1 cellular context compared by ENCODE assay signal in the genomic region with DNA sequence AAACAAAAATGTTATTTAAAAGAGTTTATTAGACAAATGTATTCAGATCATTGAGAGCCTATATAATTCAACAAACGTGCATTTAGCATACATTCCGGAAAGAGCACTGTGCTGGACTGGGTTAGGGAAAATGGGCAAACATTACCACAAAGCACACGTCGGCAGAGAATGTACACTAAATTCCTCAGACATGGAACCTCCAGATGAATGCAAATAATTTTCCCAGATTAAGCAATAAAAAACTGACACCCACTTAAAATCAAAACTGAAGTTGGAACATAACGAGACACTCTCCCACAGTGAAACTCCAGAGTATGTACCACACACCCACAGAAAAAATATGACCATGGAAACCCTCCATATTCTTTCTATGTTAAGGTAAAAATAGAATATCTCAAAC.
A peak's percentile ranks its signal among the peaks of the same experiment; 100 is the strongest.
TF ChIP-seq lines count a peak whose summit lies in the region.

No MANE protein-coding gene starts in this region.

TF ChIP-seq in HepG2, 621 proteins besides CTCF, POLR2A, EP300 and RAD21 (continued from another document):
- TF ChIP-seq, protein P1, sequence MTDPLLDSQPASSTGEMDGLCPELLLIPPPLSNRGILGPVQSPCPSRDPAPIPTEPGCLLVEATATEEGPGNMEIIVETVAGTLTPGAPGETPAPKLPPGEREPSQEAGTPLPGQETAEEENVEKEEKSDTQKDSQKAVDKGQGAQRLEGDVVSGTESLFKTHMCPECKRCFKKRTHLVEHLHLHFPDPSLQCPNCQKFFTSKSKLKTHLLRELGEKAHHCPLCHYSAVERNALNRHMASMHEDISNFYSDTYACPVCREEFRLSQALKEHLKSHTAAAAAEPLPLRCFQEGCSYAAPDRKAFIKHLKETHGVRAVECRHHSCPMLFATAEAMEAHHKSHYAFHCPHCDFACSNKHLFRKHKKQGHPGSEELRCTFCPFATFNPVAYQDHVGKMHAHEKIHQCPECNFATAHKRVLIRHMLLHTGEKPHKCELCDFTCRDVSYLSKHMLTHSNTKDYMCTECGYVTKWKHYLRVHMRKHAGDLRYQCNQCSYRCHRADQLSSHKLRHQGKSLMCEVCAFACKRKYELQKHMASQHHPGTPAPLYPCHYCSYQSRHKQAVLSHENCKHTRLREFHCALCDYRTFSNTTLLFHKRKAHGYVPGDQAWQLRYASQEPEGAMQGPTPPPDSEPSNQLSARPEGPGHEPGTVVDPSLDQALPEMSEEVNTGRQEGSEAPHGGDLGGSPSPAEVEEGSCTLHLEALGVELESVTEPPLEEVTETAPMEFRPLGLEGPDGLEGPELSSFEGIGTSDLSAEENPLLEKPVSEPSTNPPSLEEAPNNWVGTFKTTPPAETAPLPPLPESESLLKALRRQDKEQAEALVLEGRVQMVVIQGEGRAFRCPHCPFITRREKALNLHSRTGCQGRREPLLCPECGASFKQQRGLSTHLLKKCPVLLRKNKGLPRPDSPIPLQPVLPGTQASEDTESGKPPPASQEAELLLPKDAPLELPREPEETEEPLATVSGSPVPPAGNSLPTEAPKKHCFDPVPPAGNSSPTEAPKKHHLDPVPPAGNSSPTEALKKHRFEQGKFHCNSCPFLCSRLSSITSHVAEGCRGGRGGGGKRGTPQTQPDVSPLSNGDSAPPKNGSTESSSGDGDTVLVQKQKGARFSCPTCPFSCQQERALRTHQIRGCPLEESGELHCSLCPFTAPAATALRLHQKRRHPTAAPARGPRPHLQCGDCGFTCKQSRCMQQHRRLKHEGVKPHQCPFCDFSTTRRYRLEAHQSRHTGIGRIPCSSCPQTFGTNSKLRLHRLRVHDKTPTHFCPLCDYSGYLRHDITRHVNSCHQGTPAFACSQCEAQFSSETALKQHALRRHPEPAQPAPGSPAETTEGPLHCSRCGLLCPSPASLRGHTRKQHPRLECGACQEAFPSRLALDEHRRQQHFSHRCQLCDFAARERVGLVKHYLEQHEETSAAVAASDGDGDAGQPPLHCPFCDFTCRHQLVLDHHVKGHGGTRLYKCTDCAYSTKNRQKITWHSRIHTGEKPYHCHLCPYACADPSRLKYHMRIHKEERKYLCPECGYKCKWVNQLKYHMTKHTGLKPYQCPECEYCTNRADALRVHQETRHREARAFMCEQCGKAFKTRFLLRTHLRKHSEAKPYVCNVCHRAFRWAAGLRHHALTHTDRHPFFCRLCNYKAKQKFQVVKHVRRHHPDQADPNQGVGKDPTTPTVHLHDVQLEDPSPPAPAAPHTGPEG (CRISPR knock-in tag; IDR thresholded peaks at IDR 0.05) = no peak
- no peak for TF ChIP-seq MAFK (conservative IDR thresholded peaks at IDR 0.05 in 1 of 2, IDR thresholded peaks at IDR 0.05 in 1 of 2; ENCODE audit: low read length in 2 of 2)
- TF ChIP-seq TEAD3 (CRISPR knock-in tag; optimal IDR thresholded peaks at IDR 0.05; ENCODE audit: borderline replicate concordance) = peak; percentile 11
